In the genomic region with DNA sequence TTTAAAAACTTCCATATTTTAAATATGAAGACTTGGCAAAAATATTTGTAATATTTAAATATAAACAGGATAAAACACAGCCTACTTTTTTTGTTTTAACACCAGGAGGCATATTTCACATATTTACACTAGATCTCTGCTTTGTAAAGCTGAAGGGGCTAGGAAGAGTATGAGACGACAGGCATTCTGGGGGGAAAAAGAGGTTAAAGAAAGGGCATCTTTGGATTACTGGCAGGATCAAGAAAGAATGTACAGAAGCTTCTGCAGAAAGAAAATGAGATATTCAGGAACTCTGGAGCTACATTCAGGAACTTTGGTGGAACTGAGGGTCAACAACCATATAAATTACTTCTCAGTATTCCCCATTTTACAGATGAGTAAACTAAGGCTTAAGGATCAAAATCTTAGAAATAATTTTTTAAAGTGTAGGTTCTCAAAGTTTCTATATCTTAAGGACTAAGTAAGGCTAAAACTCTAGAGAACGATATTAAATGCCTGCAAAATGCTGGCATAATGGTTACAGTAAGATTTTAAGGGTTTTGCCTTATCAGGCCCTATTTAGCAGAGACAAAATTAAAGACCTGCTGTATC, we compare ENCODE assay signal across 16 cellular contexts.
DNase-seq lines count a peak whose midpoint lies in the region; ATAC-seq and TF ChIP-seq lines count a peak whose summit lies in the region.
"Had no signal": no experiment of that assay in that cellular context is flagged by ENCODE, and none has a peak within 500 bp of the region (broad histone marks: within the 10 kb centered on the region; RNA-seq: fewer than 3 reads in every experiment).

No MANE protein-coding gene starts in this region.

- no peaks in the 10 kb centered on the region for H3K27me3 ChIP-seq in left ventricle myocardium inferior (ENCODE audit: low read depth)
- H3K27me3 ChIP-seq: BE2C had no signal

- no peak overlapping the region for H3K4me3 ChIP-seq in left ventricle myocardium inferior
- H3K4me3 ChIP-seq: A549 had no signal

- intact Hi-C loops in left ventricle myocardium inferior (cut with micrococcal nuclease): no loop called here

- no peak for ATAC-seq in GM18505 (IDR thresholded peaks at IDR 0.05; ENCODE audit: unreplicated experiment)
- no peak for ATAC-seq in HG03159 (IDR thresholded peaks at IDR 0.05; ENCODE audit: unreplicated experiment)
- ATAC-seq: A549 had no signal

- no peaks in the 10 kb centered on the region for H3K36me3 ChIP-seq in left ventricle myocardium inferior
- H3K36me3 ChIP-seq: BE2C had no signal

- H3K27ac ChIP-seq in VCaP (peak overlapping the region; percentile 99), cingulate gyrus (ENCODE audit: low read depth, low read length) (peak overlapping the region; percentile 51), substantia nigra (ENCODE audit: low read depth, low read length, poor library complexity, severe bottlenecking) (peak overlapping the region; percentile 79), left ventricle myocardium inferior (replicated peaks) (no peak overlapping the region)
- H3K27ac ChIP-seq: A549 had no signal

- H3K9me3 ChIP-seq in left ventricle myocardium inferior (replicated peaks): no peaks in the 10 kb centered on the region
- H3K9me3 ChIP-seq: A549, BE2C had no signal

- DNase-seq in iris pigment epithelial cell (ENCODE audit: low read depth): peak; percentile 50
- no peak for DNase-seq in substantia nigra (lab: John Stamatoyannopoulos, UW)
- no peak for DNase-seq in left ventricle myocardium inferior
- DNase-seq: BE2C; CD4-positive, alpha-beta memory T cell; COR-L47; DMS153; DMS79 treated with DMSO at 0.1 percent for 48 hours; GDM1; HCEC 1CT; HFFc6 had no signal

- no peaks in the 10 kb centered on the region for H3K4me1 ChIP-seq in left ventricle myocardium inferior
- H3K4me1 ChIP-seq: BE2C had no signal

- TF ChIP-seq POLR2A in GM18505 (IDR thresholded peaks at IDR 0.05; ENCODE audit: borderline replicate concordance, extremely low read depth, insufficient read depth, insufficient read length): no peak

- TF ChIP-seq CTCF in VCaP (conservative IDR thresholded peaks at IDR 0.05) (no peak), left ventricle myocardium inferior (IDR thresholded peaks at IDR 0.05; ENCODE audit: borderline replicate concordance) (no peak)
